Comparison of ENCODE assay signal across 2 cellular contexts in genomic region chr18:50287441-50288347, GRCh38.
TF ChIP-seq lines count a peak whose summit lies in the region.

Gene CXXC1 (minus strand): TSS chr18:50287692. CDS start chr18:50287589, 103 bp downstream.

TF ChIP-seq in IMR-90, 13 proteins besides CTCF, POLR2A, EP300 and RAD21:
- TF ChIP-seq RCOR1 (IDR thresholded peaks at IDR 0.05; ENCODE audit: insufficient replicate concordance, low read length) (no peak), CEBPB (IDR thresholded peaks at IDR 0.05; ENCODE audit: low read depth, low read length) (peak; percentile 83), NFE2L2 (IDR thresholded peaks at IDR 0.05; ENCODE audit: low read depth, low read length) (no peak), RFX5 (IDR thresholded peaks at IDR 0.05; ENCODE audit: low read depth, low read length) (0 out of 2 replicates have a peak, but pooled peaks have one; percentile 9), MAZ (IDR thresholded peaks at IDR 0.05; ENCODE audit: borderline replicate concordance, low read depth, low read length) (peak; percentile 55; the same call in 1 of the 2 replicates), MXI1 (IDR thresholded peaks at IDR 0.05; ENCODE audit: borderline replicate concordance, low read depth, low read length) (peak; percentile 75; the same call in 1 of the 2 replicates), CHD1 (IDR thresholded peaks at IDR 0.05; ENCODE audit: low read depth, low read length) (no peak), BHLHE40 (IDR thresholded peaks at IDR 0.05; ENCODE audit: low read depth, low read length) (no peak), USF2 (IDR thresholded peaks at IDR 0.05; ENCODE audit: low read depth, low read length) (peak; percentile 24; the same call in 1 of the 2 replicates)

TF ChIP-seq in endothelial cell of umbilical vein, 7 proteins besides CTCF, POLR2A, EP300 and RAD21:
- TF ChIP-seq POLR2AphosphoS5 (IDR thresholded peaks at IDR 0.05; ENCODE audit: insufficient read depth, low read depth, low read length), result peak; percentile 75
- TF ChIP-seq FOS (IDR thresholded peaks at IDR 0.05; ENCODE audit: borderline replicate concordance, insufficient read depth, low read length), result no peak
- TF ChIP-seq JUN (IDR thresholded peaks at IDR 0.05; ENCODE audit: borderline replicate concordance, insufficient read depth, insufficient read length, low read depth), result peak; percentile 43
- TF ChIP-seq MAX (IDR thresholded peaks at IDR 0.05; ENCODE audit: insufficient read depth, insufficient read length), result peak; percentile 6
- TF ChIP-seq EZH2 (IDR thresholded peaks at IDR 0.05; ENCODE audit: borderline replicate concordance, low read depth, low read length, severe bottlenecking), result no peak
